In genomic region chr5:134524826-134525686, GRCh38 we compare ENCODE assay signal across 8 cellular contexts. TPM values are rescaled to one million over a fixed set of nuclear protein-coding genes. Genes with fewer than 3 reads are reported as not detected.
DNase-seq lines count a peak whose midpoint lies in the region; ATAC-seq and TF ChIP-seq lines count a peak whose summit lies in the region.

Gene JADE2 (plus strand): TSS chr5:134525670. CDS start chr5:134535858, 10,188 bp downstream.

- H3K27me3 Mint-ChIP-seq in activated naive CD4-positive, alpha-beta T cell treated with anti-CD3 and anti-CD28 coated beads for 36 hours (ENCODE audit: low read depth): no peaks in the 10 kb centered on the region

- H3K4me1 ChIP-seq in gastroesophageal sphincter: peaks cover 0 to 39% (median 26%) of the 10 kb centered on the region in 3 donors
- H3K4me1 ChIP-seq in neutrophil (ENCODE audit: control insufficient read depth in 1 of 2, insufficient read depth in 1 of 2, low read depth in 1 of 2, low read length in 1 of 2): peaks cover 14% of the 10 kb centered on the region in 2 experiments

- peaks cover 29% of the 10 kb centered on the region for H3K4me1 Mint-ChIP-seq in activated naive CD4-positive, alpha-beta T cell treated with anti-CD3 and anti-CD28 coated beads for 36 hours (ENCODE audit: low read depth)

- peaks cover 1% of the 10 kb centered on the region for H3K36me3 Mint-ChIP-seq in activated naive CD4-positive, alpha-beta T cell treated with anti-CD3 and anti-CD28 coated beads for 36 hours (ENCODE audit: low read depth)

- H3K36me3 ChIP-seq in gastroesophageal sphincter (no peaks in the 10 kb centered on the region), neutrophil (no peaks in the 10 kb centered on the region)

- intact Hi-C loops in activated naive CD4-positive, alpha-beta T cell treated with anti-CD3 and anti-CD28 coated beads for 36 hours (cut with micrococcal nuclease): loop anchor here (1.0 to 5.0 kb wide), 11 partner anchors 14 to 413 kb away; partner anchors contain the start of genes DDX46, PCBD2, PPP2CA and SKP1

- TF ChIP-seq EP300 in gastroesophageal sphincter (IDR thresholded peaks at IDR 0.05): no peak

- TF ChIP-seq CTCF in gastroesophageal sphincter (IDR thresholded peaks at IDR 0.05) (peak in 1 of 4 experiments; percentile 20), neutrophil (IDR thresholded peaks at IDR 0.05) (no peak)

- H3K9me3 Mint-ChIP-seq in activated naive CD4-positive, alpha-beta T cell treated with anti-CD3 and anti-CD28 coated beads for 36 hours: no peaks in the 10 kb centered on the region

- peak within 1 kb of the TSS; percentile 72 to 96 for H3K4me3 ChIP-seq in gastroesophageal sphincter
- peak within 1 kb of the TSS; percentile 83 to 98 for H3K4me3 ChIP-seq in neutrophil (ENCODE audit: low read depth in 1 of 2, low read length in 1 of 2)

- no peaks in the 10 kb centered on the region for H3K27me3 ChIP-seq in gastroesophageal sphincter
- peaks cover 6% of the 10 kb centered on the region for H3K27me3 ChIP-seq in neutrophil

- peak within 1 kb of the TSS; percentile 88 for H3K4me3 Mint-ChIP-seq in activated naive CD4-positive, alpha-beta T cell treated with anti-CD3 and anti-CD28 coated beads for 36 hours

- peak in 1 of 2 donors; percentile 54 for TF ChIP-seq POLR2A in gastroesophageal sphincter (IDR thresholded peaks at IDR 0.05)

- 0 to 1% methylated on average over 6 to 26 of the region's 57 CpGs for WGBS in gastroesophageal sphincter (ENCODE audit: low coverage in 1 of 2), 2 donors

- H3K9me3 ChIP-seq in gastroesophageal sphincter: no peaks in the 10 kb centered on the region
- H3K9me3 ChIP-seq in neutrophil: no peaks in the 10 kb centered on the region

- peak within 1 kb of the TSS; percentile 96 to 100 (median 100) for H3K27ac ChIP-seq in gastroesophageal sphincter
- peak within 1 kb of the TSS; percentile 86 for H3K27ac ChIP-seq in neutrophil
- peak within 1 kb of the TSS; percentile 100 for H3K27ac ChIP-seq in substantia nigra (ENCODE audit: low read depth, low read length, poor library complexity, severe bottlenecking)

- CTCF ChIA-PET in activated naive CD4-positive, alpha-beta T cell treated with anti-CD3 and anti-CD28 coated beads for 36 hours (lab: Charles Lee): interaction anchor here (1.0 to 4.3 kb wide), 7 partner anchors 14 to 223 kb away, joined by 3 to 29 read pairs (median 4); partner anchors contain the start of gene CDKN2AIPNL

- peak; percentile 39 for ATAC-seq in GM19035 (IDR thresholded peaks at IDR 0.05; ENCODE audit: unreplicated experiment)
- ATAC-seq in gastroesophageal sphincter: peak; percentile 13

- DNase-seq in Ammon's horn (ENCODE audit: low spot score) (peak; percentile 62), HT1080 (ENCODE audit: low read depth) (peak; percentile 59), SK-MEL-5 (ENCODE audit: low read depth, low spot score) (peak; percentile 66), substantia nigra (lab: John Stamatoyannopoulos, UW) (peak in 46 of 49 donors; percentile 18 to 86 (median 59))
- peak; percentile 79 for DNase-seq in activated naive CD4-positive, alpha-beta T cell treated with anti-CD3 and anti-CD28 coated beads for 36 hours

- H3K27ac Mint-ChIP-seq in activated naive CD4-positive, alpha-beta T cell treated with anti-CD3 and anti-CD28 coated beads for 36 hours: peak within 1 kb of the TSS; percentile 95

- in situ Hi-C loops in SK-MEL-5 (cut with HindIII; ENCODE audit: low pct_unique_long_range_greater_than_20kb, low sequenced_read_pairs): no loop called here

RNA-seq across cellular contexts. Expression of gene JADE2, which starts in this region (rescaled TPM):
- total RNA-seq in HT1080 (2014; rRNA removed; shearing (Covaris generic)): 33.5 and 46.9 TPM in 2 replicates
- polyA plus RNA-seq in HT1080 (2015; cell fraction: cytosol; rRNA removed): 14.7 and 16.3 TPM in 2 replicates
- 17.0 and 17.4 TPM in 2 replicates for polyA plus RNA-seq in HT1080 (2015; cell fraction: nucleus; rRNA removed)
- 21.8 and 23.6 TPM in 2 replicates for total RNA-seq in SK-MEL-5 (2014; rRNA removed; shearing (Covaris generic))
- 27.3 and 27.7 TPM in 2 replicates for polyA plus RNA-seq in SK-MEL-5 (2015; cell fraction: cytosol; rRNA removed)
- 17.0 and 26.8 TPM in 2 replicates for polyA plus RNA-seq in SK-MEL-5 (2015; cell fraction: nucleus; rRNA removed)
- total RNA-seq in activated naive CD4-positive, alpha-beta T cell treated with anti-CD3 and anti-CD28 coated beads for 36 hours: 10 to 100 TPM; 78.4 to 86.6 TPM
- total RNA-seq in gastroesophageal sphincter: 100 to 1,000 TPM in 2 of 4 donors, 10 to 100 TPM in 2; 46.0 to 113 (median 89.2) TPM

Comparison
In these comparisons a context has a peak if more than half of its experiments do, and no peak if none do; other contexts are left out.
1. Peak in every context shown above with its lines: DNase-seq, ATAC-seq, H3K4me3 ChIP-seq and H3K27ac ChIP-seq.